1 cellular context compared by ENCODE assay signal in genomic region chr22:47293368-47294221, GRCh38.
TF ChIP-seq lines count a peak whose summit lies in the region.

No MANE protein-coding gene starts in this region.

TF ChIP-seq in A549, 52 proteins besides CTCF, POLR2A, EP300 and RAD21:
- TF ChIP-seq HOXB5 (CRISPR knock-in tag; IDR thresholded peaks at IDR 0.05) = no peak
- TF ChIP-seq ZNF302 (CRISPR knock-in tag; IDR thresholded peaks at IDR 0.05) = no peak
- TF ChIP-seq REST (IDR thresholded peaks at IDR 0.05) = no peak
- no peak for TF ChIP-seq FOXS1 (CRISPR knock-in tag; IDR thresholded peaks at IDR 0.05)
- TF ChIP-seq HES2 (IDR thresholded peaks at IDR 0.05) = no peak
- TF ChIP-seq E2F6 (IDR thresholded peaks at IDR 0.05; ENCODE audit: borderline replicate concordance, low read depth) = no peak
- TF ChIP-seq EHMT2 (IDR thresholded peaks at IDR 0.05; ENCODE audit: low read depth) = no peak
- no peak for TF ChIP-seq TFCP2L1 (CRISPR knock-in tag; IDR thresholded peaks at IDR 0.05)
- no peak for TF ChIP-seq HMGXB4 (CRISPR knock-in tag; IDR thresholded peaks at IDR 0.05; ENCODE audit: borderline replicate concordance)
- no peak for TF ChIP-seq CBX2 (IDR thresholded peaks at IDR 0.05; ENCODE audit: borderline replicate concordance, low read depth)
- TF ChIP-seq SREBF2 (IDR thresholded peaks at IDR 0.05) = no peak
- no peak for TF ChIP-seq CHD4 (IDR thresholded peaks at IDR 0.05; ENCODE audit: borderline replicate concordance)
- TF ChIP-seq RNF2 (IDR thresholded peaks at IDR 0.05; ENCODE audit: borderline replicate concordance, low read depth) = no peak
TF ChIP-seq in A549: peak in this region for 0.
